ENCODE assay signal across 4 cellular contexts in genomic region chr16:65327346-65327745, GRCh38.
"Had no signal": no experiment of that assay in that cellular context is flagged by ENCODE, and none has a peak within 500 bp of the region (broad histone marks: within the 10 kb centered on the region; RNA-seq: fewer than 3 reads in every experiment).

No MANE protein-coding gene starts in this region.

- DNase-seq: H9, HCEC 1CT, KBM-7 had no signal

- ATAC-seq: GM23338 had no signal

- H3K4me3 ChIP-seq: GM23338 had no signal
